ENCODE assay signal across 8 cellular contexts in the genomic region with DNA sequence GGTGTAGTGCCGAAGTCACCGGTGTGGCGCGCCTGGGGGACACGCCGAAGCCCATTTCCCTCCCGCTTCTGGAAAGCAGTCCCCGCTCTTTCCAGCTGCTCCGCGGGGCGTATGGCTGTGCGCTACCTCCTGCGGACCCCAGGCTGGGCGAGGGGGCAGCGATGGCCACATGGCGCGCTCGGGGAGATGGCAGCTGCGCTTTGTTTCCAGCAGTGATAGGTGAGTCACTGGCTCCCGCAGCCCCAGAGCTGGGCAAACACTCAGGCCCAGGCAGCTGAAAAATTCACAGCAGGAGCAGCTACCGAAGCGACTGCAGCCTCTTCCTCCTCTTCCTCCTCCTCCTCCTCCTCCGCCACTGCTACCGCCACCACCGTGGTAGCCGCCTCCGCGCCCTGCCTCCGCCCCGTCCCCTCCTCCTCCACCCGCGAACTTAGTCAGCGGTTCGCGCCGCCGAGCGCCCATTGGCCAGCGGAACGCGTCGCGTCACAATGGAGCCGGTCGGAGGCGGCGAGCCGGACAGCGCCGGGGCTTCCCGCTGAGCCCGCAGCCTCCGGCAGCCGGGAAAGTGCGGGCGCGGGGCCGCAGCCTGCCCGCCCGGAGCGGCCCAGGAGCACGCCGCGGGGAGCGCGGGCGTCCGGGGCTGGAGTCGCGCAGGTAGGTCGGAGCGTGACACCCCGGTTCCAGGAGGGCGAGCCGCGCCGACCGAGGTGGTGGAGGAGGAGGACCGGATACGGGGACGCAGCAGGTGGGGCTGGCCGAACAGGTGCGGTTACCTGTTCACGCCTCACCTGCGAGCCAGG.
DNase-seq lines count a peak whose midpoint lies in the region; TF ChIP-seq lines count a peak whose summit lies in the region.

TSS of gene LRRC8B (plus strand) at position 461 of the 800 bp plus-strand sequence. CDS start 57,822 bp downstream, outside the sequence.

- peak within 1 kb of the TSS; percentile 65 for H3K9ac ChIP-seq in SK-N-MC (ENCODE audit: insufficient read length)

- peaks cover 4% of the 10 kb centered on the region for H3K36me3 Mint-ChIP-seq in activated naive CD4-positive, alpha-beta T cell treated with anti-CD3 and anti-CD28 coated beads, Interleukin-2, amount 10 ng/mL, durations not matched to agents 7 days and 5 days

- no peak within 1 kb of the TSS for H3K4me3 Mint-ChIP-seq in activated naive CD4-positive, alpha-beta T cell treated with anti-CD3 and anti-CD28 coated beads, Interleukin-2, amount 10 ng/mL, durations not matched to agents 7 days and 5 days

- H3K4me1 Mint-ChIP-seq in activated naive CD4-positive, alpha-beta T cell treated with anti-CD3 and anti-CD28 coated beads, Interleukin-2, amount 10 ng/mL, durations not matched to agents 7 days and 5 days: peaks cover 14% of the 10 kb centered on the region

- peak within 1 kb of the TSS; percentile 89 for H3K27ac Mint-ChIP-seq in activated naive CD4-positive, alpha-beta T cell treated with anti-CD3 and anti-CD28 coated beads, Interleukin-2, amount 10 ng/mL, durations not matched to agents 7 days and 5 days

- peak within 1 kb of the TSS; percentile 90 for H3K4me3 ChIP-seq in LNCaP clone FGC (ENCODE audit: low read depth, low read length)
- peak within 1 kb of the TSS; percentile 92 for H3K4me3 ChIP-seq in SK-N-MC

- H3K36me3 ChIP-seq in SK-N-MC (ENCODE audit: insufficient read depth, low read length): no peaks in the 10 kb centered on the region

- no peak within 1 kb of the TSS; the same call in 1 of the 2 replicates for H3K27ac ChIP-seq in SK-N-MC

- H3K9me3 Mint-ChIP-seq in activated naive CD4-positive, alpha-beta T cell treated with anti-CD3 and anti-CD28 coated beads, Interleukin-2, amount 10 ng/mL, durations not matched to agents 7 days and 5 days: peaks cover 2% of the 10 kb centered on the region

- CTCF ChIA-PET in activated naive CD4-positive, alpha-beta T cell treated with anti-CD3 and anti-CD28 coated beads, Interleukin-2, amount 10 ng/mL, durations not matched to agents 7 days and 5 days (lab: Charles Lee): interaction anchor here (1.1 kb wide), 2 partner anchors 37 to 105 kb away, joined by 3 read pairs; no protein-coding TSS in a partner anchor

- H3K9me3 ChIP-seq in SK-N-MC (ENCODE audit: low read depth, low read length): no peaks in the 10 kb centered on the region

- TF ChIP-seq CTCF in LNCaP clone FGC (IDR thresholded peaks at IDR 0.05; ENCODE audit: control insufficient read depth, extremely low read depth, insufficient read depth): no peak

- DNase-seq in ELR (ENCODE audit: low read depth): peak; percentile 80
- DNase-seq in GOT3 (lab: John Stamatoyannopoulos, UW): peak; percentile 20
- DNase-seq in LNCaP clone FGC (ENCODE audit: low read depth): no peak
- no peak for DNase-seq in SK-N-MC (ENCODE audit: low read depth, low spot score)
- peak; percentile 92 for DNase-seq in activated naive CD4-positive, alpha-beta T cell treated with anti-CD3 and anti-CD28 coated beads, Interleukin-2, amount 10 ng/mL, durations not matched to agents 7 days and 5 days
- peak; percentile 83 for DNase-seq in germinal center (ENCODE audit: low spot score)
- DNase-seq in non-pigmented ciliary epithelial cell (ENCODE audit: low read depth): peak; percentile 36
- peak; percentile 90 for DNase-seq in superior temporal gyrus (ENCODE audit: extremely low spot score)

- no peaks in the 10 kb centered on the region for H3K27me3 Mint-ChIP-seq in activated naive CD4-positive, alpha-beta T cell treated with anti-CD3 and anti-CD28 coated beads, Interleukin-2, amount 10 ng/mL, durations not matched to agents 7 days and 5 days

Comparison
In these comparisons a context has a peak if more than half of its experiments do, and no peak if none do; other contexts are left out.
1. DNase-seq: peak in ELR (single experiment), GOT3 (single experiment), activated naive CD4-positive, alpha-beta T cell treated with anti-CD3 and anti-CD28 coated beads, Interleukin-2, amount 10 ng/mL, durations not matched to agents 7 days and 5 days (single experiment), germinal center (single experiment), non-pigmented ciliary epithelial cell (single experiment) and superior temporal gyrus (single experiment); none in LNCaP clone FGC (single experiment) and SK-N-MC (single experiment).